Comparison of ENCODE assay signal across 21 cellular contexts in the genomic region with DNA sequence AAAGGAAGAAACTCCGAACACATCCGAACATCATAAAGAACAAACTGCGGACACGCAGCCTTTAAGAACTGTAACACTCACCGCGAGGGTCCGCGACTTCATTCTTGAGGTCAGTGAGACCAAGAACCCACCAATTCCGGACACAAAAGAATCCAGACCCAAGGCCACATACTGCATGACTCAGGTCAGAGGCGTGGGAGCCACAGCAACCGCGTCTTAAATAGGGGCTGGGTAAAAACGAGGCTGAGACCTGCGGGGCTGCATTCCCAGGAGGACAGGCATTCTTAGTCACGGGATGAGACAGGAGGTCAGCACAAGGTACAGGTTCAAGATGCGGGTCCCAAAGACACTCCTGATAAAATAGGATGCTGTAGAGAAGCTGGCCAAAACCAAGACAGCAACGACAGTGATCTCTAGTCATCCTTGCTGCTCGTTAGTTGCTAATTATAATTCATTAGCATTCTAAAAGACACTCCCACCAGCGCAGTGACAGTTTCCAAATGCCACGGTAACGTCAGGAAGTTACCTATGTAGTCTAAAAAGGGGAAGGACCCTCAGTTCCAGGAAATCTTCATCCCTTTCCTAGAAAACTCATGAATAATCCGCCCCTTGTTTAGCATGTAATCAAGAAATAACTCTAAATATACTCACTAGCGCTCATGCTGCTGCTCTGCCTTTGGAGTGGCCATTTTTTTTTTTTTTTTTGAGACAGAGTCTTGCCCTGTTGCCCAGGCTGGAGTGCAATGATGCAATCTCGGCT. TPM values are rescaled to one million over a fixed set of nuclear protein-coding genes. Genes with fewer than 3 reads are reported as not detected.
DNase-seq lines count a peak whose midpoint lies in the region; ATAC-seq and TF ChIP-seq lines count a peak whose summit lies in the region.
"Had no signal": no experiment of that assay in that cellular context is flagged by ENCODE, and none has a peak within 500 bp of the region (broad histone marks: within the 10 kb centered on the region; RNA-seq: fewer than 3 reads in every experiment).

No MANE protein-coding gene starts in this region.

- H3K79me1 ChIP-seq in mesenchymal stem cell (replicated peaks; ENCODE audit: low read length, poor library complexity, severe bottlenecking): no peaks in the 10 kb centered on the region

- no peak overlapping the region for H3K4me3 ChIP-seq in CD4-positive, CD25-positive, alpha-beta regulatory T cell (ENCODE audit: low read depth, low read length)
- H3K4me3 ChIP-seq in mesenchymal stem cell (ENCODE audit: insufficient read depth in 1 of 2, low read depth in 1 of 2, low read length in 2 of 2): no peak overlapping the region
- H3K4me3 ChIP-seq: body of pancreas, esophagus squamous epithelium, suprapubic skin had no signal

- H4K91ac ChIP-seq in mesenchymal stem cell (ENCODE audit: low read length): no peak overlapping the region

- no peak overlapping the region for H2AK5ac ChIP-seq in mesenchymal stem cell (ENCODE audit: low read length, severe bottlenecking)

- H3K27me3 ChIP-seq in CD4-positive, CD25-positive, alpha-beta regulatory T cell (ENCODE audit: control insufficient read depth, insufficient read depth, low read length): no peaks in the 10 kb centered on the region
- no peaks in the 10 kb centered on the region for H3K27me3 ChIP-seq in mesenchymal stem cell (ENCODE audit: control insufficient read depth in 1 of 2, insufficient read depth in 1 of 2, low read length in 2 of 2)
- H3K27me3 ChIP-seq: body of pancreas, esophagus squamous epithelium, suprapubic skin had no signal

- H3K9me3 ChIP-seq in CD4-positive, CD25-positive, alpha-beta regulatory T cell (ENCODE audit: control insufficient read depth in 2 of 2, low read length in 2 of 2): no peaks in the 10 kb centered on the region
- no peaks in the 10 kb centered on the region for H3K9me3 ChIP-seq in mesenchymal stem cell (ENCODE audit: control insufficient read depth, low read length)
- H3K9me3 ChIP-seq: body of pancreas, esophagus squamous epithelium, suprapubic skin had no signal

- H3K14ac ChIP-seq in mesenchymal stem cell (ENCODE audit: low read length in 2 of 2): no peak overlapping the region

- peaks cover 4% of the 10 kb centered on the region for H3K4me1 ChIP-seq in CD4-positive, CD25-positive, alpha-beta regulatory T cell (ENCODE audit: control insufficient read depth, insufficient read depth, low read length, poor library complexity, severe bottlenecking)
- peaks cover 4% of the 10 kb centered on the region for H3K4me1 ChIP-seq in mesenchymal stem cell (ENCODE audit: control insufficient read depth, insufficient read depth, low read depth, low read length)

- no peak overlapping the region for H3K9ac ChIP-seq in mesenchymal stem cell (ENCODE audit: low read length)

- WGBS in mesenchymal stem cell: 86% methylated on average over 23 of the region's 24 CpGs

- H2BK15ac ChIP-seq in mesenchymal stem cell (ENCODE audit: low read depth, poor library complexity, severe bottlenecking): no peak overlapping the region

- H2BK5ac ChIP-seq in mesenchymal stem cell (ENCODE audit: low read depth, low read length, poor library complexity, severe bottlenecking): no peak overlapping the region

- H3K27ac Mint-ChIP-seq in CD4-positive, CD25-positive, alpha-beta regulatory T cell: peak overlapping the region; percentile 9 to 48 (median 46)
- no peak overlapping the region for H3K27ac Mint-ChIP-seq in endothelial cell (ENCODE audit: unreplicated experiment)

- H3K36me3 Mint-ChIP-seq in CD4-positive, CD25-positive, alpha-beta regulatory T cell: peaks cover 7% of the 10 kb centered on the region
- peaks cover 15% of the 10 kb centered on the region for H3K36me3 Mint-ChIP-seq in endothelial cell (ENCODE audit: low read depth, unreplicated experiment)

- no peak overlapping the region for H2AFZ ChIP-seq in mesenchymal stem cell (ENCODE audit: low read depth, low read length)

- H4K8ac ChIP-seq in mesenchymal stem cell (ENCODE audit: low read length): no peak overlapping the region

- no peak overlapping the region for H3K4me2 ChIP-seq in mesenchymal stem cell (ENCODE audit: low read length, poor library complexity, severe bottlenecking)

- no peak overlapping the region for H3K23ac ChIP-seq in mesenchymal stem cell (ENCODE audit: low read length in 2 of 2)

- ATAC-seq in CD4-positive, CD25-positive, alpha-beta regulatory T cell (ENCODE audit: low read depth in 2 of 2): no peak
- ATAC-seq: body of pancreas, sciatic nerve had no signal

- TF ChIP-seq CTCF in endothelial cell (IDR thresholded peaks at IDR 0.05; ENCODE audit: unreplicated experiment): no peak

- no peaks in the 10 kb centered on the region for H3K27me3 Mint-ChIP-seq in CD4-positive, CD25-positive, alpha-beta regulatory T cell
- peaks cover 10% of the 10 kb centered on the region for H3K27me3 Mint-ChIP-seq in endothelial cell (ENCODE audit: unreplicated experiment)

- H3K4me3 Mint-ChIP-seq in CD4-positive, CD25-positive, alpha-beta regulatory T cell: peak overlapping the region in 3 of 4 donors; percentile 2 to 44 (median 4)
- H3K4me3 Mint-ChIP-seq in endothelial cell (ENCODE audit: unreplicated experiment): no peak overlapping the region

- no peak overlapping the region for H3K27ac ChIP-seq in CD4-positive, CD25-positive, alpha-beta regulatory T cell (ENCODE audit: insufficient read depth, low read length, poor library complexity, severe bottlenecking)
- no peak overlapping the region for H3K27ac ChIP-seq in mesenchymal stem cell (ENCODE audit: low read length, poor library complexity, severe bottlenecking)
- H3K27ac ChIP-seq: body of pancreas, esophagus squamous epithelium, suprapubic skin had no signal

- H3K18ac ChIP-seq in mesenchymal stem cell (ENCODE audit: low read depth in 1 of 2, low read length in 2 of 2): no peak overlapping the region

- DNase-seq in CD4-positive, CD25-positive, alpha-beta regulatory T cell: no peak
- DNase-seq in LHCN-M2 (ENCODE audit: low read depth): peak; percentile 10
- DNase-seq in amniotic epithelial cell (ENCODE audit: low read depth): peak; percentile 35
- peak; percentile 17 for DNase-seq in mesenchymal stem cell
- no peak for DNase-seq in stimulated activated CD4-positive, alpha-beta T cell treated with anti-CD3 and anti-CD28 coated beads, Interleukin-12 subunit alpha, Interleukin-12 subunit beta, amount 100 ng/mL, for 4 hours
- DNase-seq in effector CD8-positive, alpha-beta T cell (lab: John Stamatoyannopoulos, UW): no peak
- no peak for DNase-seq in NCI-H2171 treated with DMSO at 0.1 percent for 48 hours (lab: John Stamatoyannopoulos, UW)
- DNase-seq in endothelial cell (ENCODE audit: low spot score): no peak
- DNase-seq: activated CD4-positive, CD25-positive, alpha-beta regulatory T cell; activated effector memory CD4-positive, alpha-beta T cell treated with Interleukin-2 at 50 U/mL for 16 hours; body of pancreas; dermis blood vessel endothelial cell; esophagus squamous epithelium; head of caudate nucleus; kidney; NCI-H1092; SHP77 treated with DMSO at 0.1 percent for 48 hours; stimulated activated CD4-positive, alpha-beta T cell treated with anti-CD3 and anti-CD28 coated beads, Interleukin-2, amount 100 ng/mL, for 48 hours; T-helper 2 cell had no signal

- H3K9me3 Mint-ChIP-seq in CD4-positive, CD25-positive, alpha-beta regulatory T cell: no peaks in the 10 kb centered on the region
- no peaks in the 10 kb centered on the region for H3K9me3 Mint-ChIP-seq in endothelial cell (ENCODE audit: unreplicated experiment)

- H3K36me3 ChIP-seq in CD4-positive, CD25-positive, alpha-beta regulatory T cell (ENCODE audit: control insufficient read depth, insufficient read depth, low read length): peaks cover 8% of the 10 kb centered on the region
- peaks cover 27 to 33% of the 10 kb centered on the region in 2 experiments for H3K36me3 ChIP-seq in mesenchymal stem cell (ENCODE audit: control insufficient read depth in 1 of 2, insufficient read depth in 2 of 2, low read depth in 1 of 2, low read length in 2 of 2)

- H3K4ac ChIP-seq in mesenchymal stem cell (ENCODE audit: low read depth in 1 of 2, low read length in 2 of 2): no peak overlapping the region

- H2BK120ac ChIP-seq in mesenchymal stem cell (ENCODE audit: low read depth, low read length): no peak overlapping the region

- H3K4me1 Mint-ChIP-seq in CD4-positive, CD25-positive, alpha-beta regulatory T cell: peaks cover 0 to 4% (median under 1%) of the 10 kb centered on the region in 4 donors
- peaks cover 6% of the 10 kb centered on the region for H3K4me1 Mint-ChIP-seq in endothelial cell (ENCODE audit: unreplicated experiment)

- H2BK12ac ChIP-seq in mesenchymal stem cell (ENCODE audit: low read length in 2 of 2): no peak overlapping the region

RNA-seq across cellular contexts. Expression of gene AP5Z1, which starts 19.3 kb away (rescaled TPM):
- 130 TPM for total RNA-seq in CD4-positive, CD25-positive, alpha-beta regulatory T cell
- polyA plus RNA-seq in CD4-positive, CD25-positive, alpha-beta regulatory T cell: 10 to 100 TPM; 36.3 to 51.9 (median 44.7) TPM
- total RNA-seq in LHCN-M2 (2014; rRNA removed) (42.9 and 45.6 TPM in 2 replicates), endothelial cell (ENCODE audit: unreplicated experiment) (88.6 TPM)
- 33.6 TPM for polyA plus RNA-seq in LHCN-M2 (2012)
- polyA plus RNA-seq in mesenchymal stem cell (2013, experiment 1 of 2): 30.2 TPM
- 30.0 TPM for polyA plus RNA-seq in mesenchymal stem cell (2013, experiment 2 of 2)

Comparison
In these comparisons a context has a peak if more than half of its experiments do, and no peak if none do; other contexts are left out.
1. DNase-seq: peak in LHCN-M2 (single experiment), amniotic epithelial cell (single experiment) and mesenchymal stem cell (single experiment); none in CD4-positive, CD25-positive, alpha-beta regulatory T cell (0 of 3), stimulated activated CD4-positive, alpha-beta T cell treated with anti-CD3 and anti-CD28 coated beads, Interleukin-12 subunit alpha, Interleukin-12 subunit beta, amount 100 ng/mL, for 4 hours (single experiment), effector CD8-positive, alpha-beta T cell (single experiment), NCI-H2171 treated with DMSO at 0.1 percent for 48 hours (single experiment) and endothelial cell (single experiment).